11 cellular contexts compared by ENCODE assay signal in the genomic region with DNA sequence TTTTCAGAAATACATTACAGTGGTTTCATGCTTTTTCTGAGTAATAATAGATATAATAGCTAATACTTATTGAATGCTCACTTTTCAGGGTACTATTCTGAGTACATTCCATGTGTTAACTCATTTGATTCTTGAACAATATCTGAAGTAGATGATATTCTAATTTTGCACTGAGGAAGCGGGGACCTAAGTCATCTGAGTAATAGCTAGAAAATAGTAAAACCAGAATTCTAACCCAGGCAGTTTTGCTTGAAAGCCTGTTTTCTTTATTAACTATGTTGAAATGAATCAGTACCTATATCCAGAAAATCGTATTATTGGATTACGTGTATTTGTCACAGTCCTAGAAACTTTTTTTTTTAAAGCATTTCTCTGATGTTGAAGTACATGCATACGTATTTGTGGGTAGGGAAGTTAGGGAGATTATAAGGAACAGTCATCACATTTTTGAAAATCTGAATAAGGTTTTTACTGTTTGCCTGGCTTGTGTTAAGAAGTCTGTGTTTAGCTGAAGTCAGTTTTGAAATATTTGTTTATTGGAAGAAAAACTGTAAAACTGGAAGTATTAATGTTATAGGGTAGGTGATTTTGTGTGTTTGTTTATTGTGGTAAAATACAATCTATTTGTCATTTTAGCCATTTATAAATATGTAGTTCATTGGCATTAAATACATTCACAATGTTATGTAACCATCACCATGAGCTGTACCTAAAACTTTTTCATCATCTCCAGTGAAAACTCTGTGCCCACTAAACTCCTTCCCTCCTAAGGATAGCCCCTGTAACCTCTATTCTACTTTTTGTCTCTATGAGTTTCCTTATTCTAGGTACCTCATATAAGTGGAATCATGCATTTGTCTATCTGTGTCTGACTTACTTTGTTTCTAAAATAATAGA. TPM values are rescaled to one million over a fixed set of nuclear protein-coding genes. Genes with fewer than 3 reads are reported as not detected.
A peak's percentile ranks its signal among the peaks of the same experiment; 100 is the strongest.
DNase-seq lines count a peak whose midpoint lies in the region; ATAC-seq and TF ChIP-seq lines count a peak whose summit lies in the region.
"Had no signal": no experiment of that assay in that cellular context is flagged by ENCODE, and none has a peak within 500 bp of the region (broad histone marks: within the 10 kb centered on the region; RNA-seq: fewer than 3 reads in every experiment).

No MANE protein-coding gene starts in this region.

- H3K27ac Mint-ChIP-seq in MCF 10A (ENCODE audit: low read depth, unreplicated experiment), result peak overlapping the region; percentile 37
- no peak overlapping the region for H3K27ac Mint-ChIP-seq in activated naive CD8-positive, alpha-beta T cell treated with anti-CD3 and anti-CD28 coated beads for 36 hours
- H3K27ac Mint-ChIP-seq in CD14-positive monocyte, result no peak overlapping the region
- H3K27ac Mint-ChIP-seq: activated naive CD8-positive, alpha-beta T cell treated with anti-CD3 and anti-CD28 coated beads, Interleukin-2, amount 50 U/mL, for 24 hours; progenitor cell of endocrine pancreas had no signal

- BruUV-seq in MCF 10A (replicated peaks; lab: Mats Ljungman, UMichigan) (no TSS peak), mammary epithelial cell (replicated peaks; lab: Mats Ljungman, UMichigan) (no TSS peak)

- no peak for TF ChIP-seq CTCF in MCF 10A (IDR thresholded peaks at IDR 0.05; ENCODE audit: unreplicated experiment)
- no peak for TF ChIP-seq CTCF in mammary epithelial cell (conservative IDR thresholded peaks at IDR 0.05 in 1 of 2, IDR thresholded peaks at IDR 0.05 in 1 of 2; ENCODE audit: extremely low read depth in 1 of 2, insufficient read depth in 1 of 2, low read depth in 1 of 2, low read length in 2 of 2)
- TF ChIP-seq CTCF in MM.1S (IDR thresholded peaks at IDR 0.05; ENCODE audit: low read length), result no peak
- no peak for TF ChIP-seq CTCF in CD14-positive monocyte (IDR thresholded peaks at IDR 0.05)

- in situ Hi-C loops in mammary epithelial cell (cut with MboI; ENCODE audit: low sequenced_read_pairs in 2 of 2), result no loop called here

- H3K79me2 ChIP-seq in mammary epithelial cell (ENCODE audit: insufficient read depth, low read length) (peaks cover 5% of the 10 kb centered on the region), MM.1S (ENCODE audit: low read length) (0 out of 2 replicates have a peak, but pooled peaks cover 3% of the 10 kb centered on the region)

- H3K4me1 ChIP-seq in mammary epithelial cell (ENCODE audit: insufficient read depth, low read length), result no peaks in the 10 kb centered on the region
- no peaks in the 10 kb centered on the region for H3K4me1 ChIP-seq in MM.1S (ENCODE audit: low read length)

- POLR2A ChIA-PET in MCF 10A (lab: Yijun Ruan, JAX), result interaction anchor here (1.2 kb wide), 1 partner anchor 11 kb away, joined by 3 read pairs; no protein-coding TSS in a partner anchor

- H2AFZ ChIP-seq in mammary epithelial cell (ENCODE audit: low read depth, low read length) (no peak overlapping the region), MM.1S (ENCODE audit: low read length) (no peak overlapping the region)

- intact Hi-C loops in MCF 10A (cut with micrococcal nuclease), result no loop called here
- intact Hi-C loops in mammary epithelial cell (cut with micrococcal nuclease), result no loop called here
- intact Hi-C loops in CD14-positive monocyte (cut with micrococcal nuclease), result no loop called here

- H3K36me3 Mint-ChIP-seq in MCF 10A (ENCODE audit: insufficient read depth, unreplicated experiment) (peaks cover 69% of the 10 kb centered on the region), CD14-positive monocyte (peaks cover 64 to 78% of the 10 kb centered on the region in 2 donors)
- peaks cover 35% of the 10 kb centered on the region for H3K36me3 Mint-ChIP-seq in activated naive CD8-positive, alpha-beta T cell treated with anti-CD3 and anti-CD28 coated beads for 36 hours

- H3K27me3 ChIP-seq in mammary epithelial cell (ENCODE audit: insufficient read depth, low read length) (no peaks in the 10 kb centered on the region), MM.1S (replicated peaks; ENCODE audit: insufficient read depth, low read length) (no peaks in the 10 kb centered on the region)

- ATAC-seq in GM21786 (IDR thresholded peaks at IDR 0.05; ENCODE audit: unreplicated experiment) (peak; percentile 42), HG03439 (IDR thresholded peaks at IDR 0.05; ENCODE audit: unreplicated experiment) (peak; percentile 73)
- ATAC-seq: activated naive CD8-positive, alpha-beta T cell treated with anti-CD3 and anti-CD28 coated beads, Interleukin-2, amount 50 U/mL, for 24 hours had no signal

- H3F3A ChIP-seq in MM.1S (ENCODE audit: insufficient read depth, low read length), result no peaks in the 10 kb centered on the region

- H3K9me2 ChIP-seq in MM.1S (replicated peaks; ENCODE audit: insufficient read depth, low read length), result no peaks in the 10 kb centered on the region

- no peaks in the 10 kb centered on the region for H3K4me1 Mint-ChIP-seq in MCF 10A (ENCODE audit: insufficient read depth, unreplicated experiment)
- H3K4me1 Mint-ChIP-seq in activated naive CD8-positive, alpha-beta T cell treated with anti-CD3 and anti-CD28 coated beads for 36 hours, result peaks cover 19% of the 10 kb centered on the region
- H3K4me1 Mint-ChIP-seq in CD14-positive monocyte, result no peaks in the 10 kb centered on the region

- peaks cover 20% of the 10 kb centered on the region for H3K36me3 ChIP-seq in mammary epithelial cell (ENCODE audit: insufficient read depth, low read length)
- H3K36me3 ChIP-seq in MM.1S (replicated peaks; ENCODE audit: insufficient read depth, low read length), result peaks cover 6% of the 10 kb centered on the region; the same call in 1 of the 2 replicates

- H3K4me3 ChIP-seq in mammary epithelial cell (replicated peaks in 1 of 3; ENCODE audit: insufficient read depth in 1 of 3, low read depth in 2 of 3, low read length in 3 of 3), result no peak overlapping the region
- H3K4me3 ChIP-seq in MM.1S (ENCODE audit: low read length), result no peak overlapping the region

- H3K27me3 Mint-ChIP-seq in MCF 10A (ENCODE audit: insufficient read depth, unreplicated experiment), result no peaks in the 10 kb centered on the region
- no peaks in the 10 kb centered on the region for H3K27me3 Mint-ChIP-seq in activated naive CD8-positive, alpha-beta T cell treated with anti-CD3 and anti-CD28 coated beads for 36 hours
- peaks cover 0 to 2% (median 0%) of the 10 kb centered on the region in 3 donors for H3K27me3 Mint-ChIP-seq in CD14-positive monocyte (ENCODE audit: low read depth in 3 of 3)
- H3K27me3 Mint-ChIP-seq: activated naive CD8-positive, alpha-beta T cell treated with anti-CD3 and anti-CD28 coated beads, Interleukin-2, amount 50 U/mL, for 24 hours; progenitor cell of endocrine pancreas had no signal

- H3K9me3 Mint-ChIP-seq in MCF 10A (ENCODE audit: unreplicated experiment), result no peaks in the 10 kb centered on the region
- no peaks in the 10 kb centered on the region for H3K9me3 Mint-ChIP-seq in activated naive CD8-positive, alpha-beta T cell treated with anti-CD3 and anti-CD28 coated beads for 36 hours
- H3K9me3 Mint-ChIP-seq in CD14-positive monocyte, result no peaks in the 10 kb centered on the region
- H3K9me3 Mint-ChIP-seq: activated naive CD8-positive, alpha-beta T cell treated with anti-CD3 and anti-CD28 coated beads, Interleukin-2, amount 50 U/mL, for 24 hours had no signal

- DNase-seq in MCF 10A (ENCODE audit: unreplicated experiment) (no peak), mammary epithelial cell (no peak), NCI-H446 (lab: John Stamatoyannopoulos, UW) (no peak), MM.1S (no peak), CD14-positive monocyte (ENCODE audit: low spot score) (no peak)
- no peak for DNase-seq in activated naive CD8-positive, alpha-beta T cell treated with anti-CD3 and anti-CD28 coated beads for 36 hours
- DNase-seq: activated naive CD8-positive, alpha-beta T cell treated with anti-CD3 and anti-CD28 coated beads, Interleukin-2, amount 50 U/mL, for 24 hours; RPMI8226 had no signal

- dilution Hi-C loops in mammary epithelial cell (cut with HindIII; ENCODE audit: low sequenced_read_pairs), result no loop called here

- CTCF ChIA-PET in MCF 10A (lab: Yijun Ruan, JAX), result interaction anchor here (0.7 to 1.6 kb wide), 2 partner anchors 11 to 849 kb away, joined by 3 to 5 read pairs; no protein-coding TSS in a partner anchor
- CTCF ChIA-PET in mammary epithelial cell (lab: Charles Lee; ENCODE audit: low non-redundant PET), result no interaction called here

- H3K27ac ChIP-seq in mammary epithelial cell (ENCODE audit: insufficient read depth, low read depth, low read length), result no peak overlapping the region
- no peak overlapping the region for H3K27ac ChIP-seq in MM.1S (ENCODE audit: low read length)

- H3K4me3 Mint-ChIP-seq in MCF 10A (ENCODE audit: unreplicated experiment), result no peak overlapping the region
- no peak overlapping the region for H3K4me3 Mint-ChIP-seq in activated naive CD8-positive, alpha-beta T cell treated with anti-CD3 and anti-CD28 coated beads for 36 hours
- H3K4me3 Mint-ChIP-seq in CD14-positive monocyte, result no peak overlapping the region
- H3K4me3 Mint-ChIP-seq: activated naive CD8-positive, alpha-beta T cell treated with anti-CD3 and anti-CD28 coated beads, Interleukin-2, amount 50 U/mL, for 24 hours had no signal

- 95% methylated on average over 4 of the region's 4 CpGs for WGBS in mammary epithelial cell (ENCODE audit: low coverage, missing lambda C conversion rate)

- no peak overlapping the region for H3K9ac ChIP-seq in mammary epithelial cell (ENCODE audit: insufficient read depth, low read length)
- H3K9ac ChIP-seq in MM.1S (ENCODE audit: low read length), result no peak overlapping the region

- no peaks in the 10 kb centered on the region for H3K9me3 ChIP-seq in mammary epithelial cell (replicated peaks; ENCODE audit: insufficient read depth, low read length)
- H3K9me3 ChIP-seq in MM.1S (replicated peaks; ENCODE audit: insufficient read depth, low read length), result no peaks in the 10 kb centered on the region

- H3K4me2 ChIP-seq in mammary epithelial cell (ENCODE audit: insufficient read depth, low read depth, low read length) (no peak overlapping the region), MM.1S (ENCODE audit: low read depth, low read length) (no peak overlapping the region)

- H4K20me1 ChIP-seq in mammary epithelial cell (ENCODE audit: insufficient read depth, low read length) (no peaks in the 10 kb centered on the region), MM.1S (ENCODE audit: insufficient read depth, low read length) (no peaks in the 10 kb centered on the region)

RNA-seq across cellular contexts. Expression of gene FIP1L1, which starts 55.3 kb away (rescaled TPM):
- 93.3 and 103 TPM in 2 replicates for total RNA-seq in MCF 10A (2022)
- total RNA-seq in mammary epithelial cell, result 10 to 100 TPM; 42.3 to 70.8 TPM
- 15.9 TPM for polyA plus RNA-seq in mammary epithelial cell
- 56.0 TPM for polyA minus RNA-seq in mammary epithelial cell
- 10 to 100 TPM; 76.6 to 82.3 TPM for total RNA-seq in activated naive CD8-positive, alpha-beta T cell treated with anti-CD3 and anti-CD28 coated beads for 36 hours
- 10 to 100 TPM; 25.4 to 36.9 TPM for polyA plus RNA-seq in CD14-positive monocyte
